8 cellular contexts compared by ENCODE assay signal in the genomic region with DNA sequence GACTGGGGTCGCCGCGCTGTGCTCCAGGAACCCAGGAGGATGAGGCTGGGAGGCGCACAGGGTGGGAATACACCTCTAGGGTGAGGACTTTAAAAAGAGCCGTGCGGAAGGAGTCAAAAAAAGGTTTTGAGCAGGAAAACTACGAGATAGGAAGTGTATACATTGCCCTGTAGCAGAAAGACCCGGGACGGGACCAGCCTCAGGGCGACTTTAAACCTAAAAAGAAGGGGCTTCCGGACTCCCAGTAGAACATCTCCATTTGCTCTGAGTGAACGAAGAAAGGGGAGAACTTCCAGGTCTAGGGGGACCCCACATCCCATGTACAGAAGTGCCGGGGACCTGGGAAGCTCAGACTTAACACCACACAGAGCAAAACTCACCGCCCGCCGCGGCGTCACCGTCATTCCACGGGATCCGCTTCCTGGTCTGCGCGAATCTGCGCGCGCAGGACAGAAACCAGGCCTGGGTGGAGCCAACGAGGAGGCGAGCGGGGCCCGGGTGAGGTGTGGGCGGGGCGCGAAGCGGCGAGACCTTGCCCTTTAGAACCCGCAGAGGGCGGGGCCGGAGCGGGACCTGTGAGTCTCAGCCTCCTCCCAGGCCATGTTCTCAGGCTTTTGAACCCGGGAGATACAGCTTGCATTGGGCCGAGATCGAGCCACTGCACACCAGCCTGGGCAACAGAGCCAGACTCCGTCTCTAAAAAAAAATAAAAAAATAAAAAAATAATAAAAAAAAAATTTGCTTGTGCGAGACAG. TPM values are rescaled to one million over a fixed set of nuclear protein-coding genes. Genes with fewer than 3 reads are reported as not detected.
DNase-seq lines count a peak whose midpoint lies in the region; ATAC-seq, FAIRE-seq and TF ChIP-seq lines count a peak whose summit lies in the region.
"Not testable (repeated sequence)": the region's sequence is repeated elsewhere in the genome, so short reads cannot be mapped to it uniquely, and the experiment has no call there.

A gene (minus strand): TSS at position 428 of the 755 bp plus-strand sequence. CDS start 3,675 bp downstream, outside the sequence.

- H3K27ac Mint-ChIP-seq in activated CD4-positive, alpha-beta T cell treated with anti-CD3 and anti-CD28 coated beads, Interleukin-2, amount 10 ng/mL, durations not matched to agents 7 days and 5 days, result peak within 1 kb of the TSS; percentile 93

- 2 to 4% (median 3%) methylated on average over 20 to 41 of the region's 44 CpGs for WGBS in spleen, 5 donors

- not testable (repeated sequence) for TF ChIP-seq CTCF in AG04449 (IDR thresholded peaks at IDR 0.05; ENCODE audit: insufficient read depth, low read length, missing control alignments); kidney epithelial cell (IDR thresholded peaks at IDR 0.05; ENCODE audit: insufficient read depth, low read length, poor library complexity, severe bottlenecking)
- TF ChIP-seq CTCF in spleen (IDR thresholded peaks at IDR 0.05 in 8 of 11, conservative IDR thresholded peaks at IDR 0.05 in 3 of 11), result peak in 1 of 11 experiments; percentile 20

- H3K36me3 Mint-ChIP-seq in activated CD4-positive, alpha-beta T cell treated with anti-CD3 and anti-CD28 coated beads, Interleukin-2, amount 10 ng/mL, durations not matched to agents 7 days and 5 days (ENCODE audit: low read depth), result peaks cover 33% of the 10 kb centered on the region

- H3K36me3 ChIP-seq in kidney epithelial cell (ENCODE audit: control insufficient read depth, insufficient read depth, low read length), result not testable (repeated sequence)
- peaks cover 0 to 22% (median 16%) of the 10 kb centered on the region in 6 donors for H3K36me3 ChIP-seq in spleen

- H3K27ac ChIP-seq in spleen, result peak within 1 kb of the TSS; percentile 42 to 78 (median 74)

- peaks cover 0 to 37% (median 2%) of the 10 kb centered on the region in 8 donors for H3K9me3 ChIP-seq in spleen

- in situ Hi-C loops in GM18951 (cut with MboI; ENCODE audit: low sequenced_read_pairs, unreplicated experiment), result not testable (repeated sequence)

- peaks cover 0 to 13% (median 8%) of the 10 kb centered on the region in 6 donors for H3K4me1 ChIP-seq in spleen

- H3K27me3 ChIP-seq in kidney epithelial cell (ENCODE audit: control insufficient read depth, insufficient read depth, low read length); spleen (replicated peaks in 1 of 7): not testable (repeated sequence)

- peak; percentile 24 for FAIRE-seq in colon (lab: Jason Lieb, UNC)

- peaks cover 16% of the 10 kb centered on the region for H3K4me1 Mint-ChIP-seq in activated CD4-positive, alpha-beta T cell treated with anti-CD3 and anti-CD28 coated beads, Interleukin-2, amount 10 ng/mL, durations not matched to agents 7 days and 5 days

- peak within 1 kb of the TSS; percentile 93 for H3K4me3 Mint-ChIP-seq in activated CD4-positive, alpha-beta T cell treated with anti-CD3 and anti-CD28 coated beads, Interleukin-2, amount 10 ng/mL, durations not matched to agents 7 days and 5 days

- peaks cover 37% of the 10 kb centered on the region for H3K9me3 Mint-ChIP-seq in activated CD4-positive, alpha-beta T cell treated with anti-CD3 and anti-CD28 coated beads, Interleukin-2, amount 10 ng/mL, durations not matched to agents 7 days and 5 days

- CTCF ChIA-PET in AG04449 (lab: Yijun Ruan, JAX); activated CD4-positive, alpha-beta T cell treated with anti-CD3 and anti-CD28 coated beads, Interleukin-2, amount 10 ng/mL, durations not matched to agents 7 days and 5 days (lab: Charles Lee): not testable (repeated sequence)

- TF ChIP-seq POLR2A in GM18951 (IDR thresholded peaks at IDR 0.05; ENCODE audit: extremely low read depth, insufficient read depth, insufficient read length), result peak; percentile 62
- not testable (repeated sequence) for TF ChIP-seq POLR2A in spleen (IDR thresholded peaks at IDR 0.05)

- POLR2A ChIA-PET in AG04449 (lab: Yijun Ruan, JAX), result interaction anchor here (0.6 kb wide), 1 partner anchor 55 kb away, joined by 3 read pairs; no protein-coding TSS in a partner anchor
- POLR2A ChIA-PET in activated CD4-positive, alpha-beta T cell treated with anti-CD3 and anti-CD28 coated beads, Interleukin-2, amount 10 ng/mL, durations not matched to agents 7 days and 5 days (lab: Charles Lee), result not testable (repeated sequence)

- H3K27me3 Mint-ChIP-seq in activated CD4-positive, alpha-beta T cell treated with anti-CD3 and anti-CD28 coated beads, Interleukin-2, amount 10 ng/mL, durations not matched to agents 7 days and 5 days, result not testable (repeated sequence)

- peak; percentile 97 for ATAC-seq in HG03108 (IDR thresholded peaks at IDR 0.05; ENCODE audit: unreplicated experiment)

- intact Hi-C loops in spleen (cut with DNase I; ENCODE audit: low total_unique reads), result not testable (repeated sequence)

- H3K4me3 ChIP-seq in AG04449 (ENCODE audit: low read depth, low read length) (peak within 1 kb of the TSS; percentile 63), kidney epithelial cell (ENCODE audit: low read depth, low read length) (peak within 1 kb of the TSS; percentile 66), spleen (peak within 1 kb of the TSS; percentile 54 to 81 (median 76))

- not testable (repeated sequence) for DNase-seq in AG04449 (ENCODE audit: low read depth, low spot score); kidney epithelial cell (ENCODE audit: low read depth)
- DNase-seq in NCI-H2227 treated with DMSO at 0.1 percent for 48 hours (lab: John Stamatoyannopoulos, UW) (peak; percentile 79), spleen (peak; percentile 91)
- DNase-seq in activated CD4-positive, alpha-beta T cell treated with anti-CD3 and anti-CD28 coated beads, Interleukin-2, amount 10 ng/mL, durations not matched to agents 7 days and 5 days, result peak; percentile 65

RNA-seq across cellular contexts. Expression of the gene that starts here (rescaled TPM):
- 10 to 100 TPM; 23.8 to 24.9 TPM for total RNA-seq in activated CD4-positive, alpha-beta T cell treated with anti-CD3 and anti-CD28 coated beads, Interleukin-2, amount 10 ng/mL, durations not matched to agents 7 days and 5 days
- total RNA-seq in kidney epithelial cell, result 21.5 and 23.0 TPM in 2 replicates
- 10 to 100 TPM; 11.1 to 20.2 (median 15.6) TPM for total RNA-seq in spleen
- polyA plus RNA-seq in spleen, result 1 to 10 TPM; 1.8 to 4.0 (median 2.9) TPM
